14 cellular contexts compared by ENCODE assay signal in the genomic region with DNA sequence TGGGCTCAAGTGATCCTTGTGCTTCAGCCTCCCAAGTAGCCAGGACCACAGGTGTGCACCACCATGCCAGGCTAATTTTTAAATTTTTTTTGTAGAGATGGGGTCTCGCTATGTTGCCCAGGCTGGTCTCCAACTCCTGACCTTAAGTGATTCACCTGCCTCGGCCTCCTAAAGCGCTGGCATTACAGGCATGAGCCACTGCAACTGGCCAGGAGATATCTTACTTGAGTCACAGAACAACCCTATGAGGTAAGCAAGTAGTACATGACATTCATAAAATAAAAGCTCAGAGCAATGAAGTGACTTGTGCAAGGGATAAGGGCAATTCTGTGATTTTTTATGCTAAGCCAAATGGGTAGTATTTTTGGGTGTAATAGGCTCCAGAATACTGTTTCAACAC. TPM values are rescaled to one million over a fixed set of nuclear protein-coding genes. Genes with fewer than 3 reads are reported as not detected.
DNase-seq lines count a peak whose midpoint lies in the region; ATAC-seq and TF ChIP-seq lines count a peak whose summit lies in the region.
"Had no signal": no experiment of that assay in that cellular context is flagged by ENCODE, and none has a peak within 500 bp of the region (broad histone marks: within the 10 kb centered on the region; RNA-seq: fewer than 3 reads in every experiment).

No MANE protein-coding gene starts in this region.

- in situ Hi-C loops in transverse colon (cut with MboI; ENCODE audit: low pct_ligation_motif_present in 1 of 4, low pct_unique_long_range_greater_than_20kb in 1 of 4, low sequenced_read_pairs in 3 of 4), result no loop called here

- no peaks in the 10 kb centered on the region for H3K4me1 ChIP-seq in adrenal gland (replicated peaks in 1 of 2)
- no peaks in the 10 kb centered on the region for H3K4me1 ChIP-seq in transverse colon
- H3K4me1 ChIP-seq in heart right ventricle, result no peaks in the 10 kb centered on the region
- H3K4me1 ChIP-seq: A549, BE2C had no signal

- TF ChIP-seq CTCF in adrenal gland (IDR thresholded peaks at IDR 0.05), result no peak
- no peak for TF ChIP-seq CTCF in transverse colon (IDR thresholded peaks at IDR 0.05)
- no peak for TF ChIP-seq CTCF in heart right ventricle (IDR thresholded peaks at IDR 0.05)

- H3K36me3 ChIP-seq in adrenal gland (replicated peaks in 1 of 2) (peaks cover 0 to 51% of the 10 kb centered on the region in 2 donors), transverse colon (peaks cover 0 to 42% (median 20%) of the 10 kb centered on the region in 4 donors), heart right ventricle (peaks cover 0 to 98% (median 59%) of the 10 kb centered on the region in 9 donors)

- TF ChIP-seq EP300 in transverse colon (IDR thresholded peaks at IDR 0.05; ENCODE audit: low read depth), result no peak

- no peak for TF ChIP-seq POLR2A in adrenal gland (IDR thresholded peaks at IDR 0.05)
- no peak for TF ChIP-seq POLR2A in transverse colon (IDR thresholded peaks at IDR 0.05)

- intact Hi-C loops in adrenal gland (cut with DNase I) (no loop called here), transverse colon (cut with DNase I; ENCODE audit: low total_unique reads) (no loop called here), heart right ventricle (cut with DNase I) (no loop called here)

- no peak for ATAC-seq in heart right ventricle
- ATAC-seq: A549 had no signal

- H3K27me3 ChIP-seq in adrenal gland (no peaks in the 10 kb centered on the region), transverse colon (no peaks in the 10 kb centered on the region), heart right ventricle (no peaks in the 10 kb centered on the region)
- H3K27me3 ChIP-seq: BE2C had no signal

- H3K9me3 ChIP-seq in adrenal gland (replicated peaks in 1 of 3) (no peaks in the 10 kb centered on the region), transverse colon (no peaks in the 10 kb centered on the region), heart right ventricle (no peaks in the 10 kb centered on the region)
- H3K9me3 ChIP-seq: A549, BE2C had no signal

- DNase-seq in M059J (ENCODE audit: low read depth) (peak; percentile 16), adrenal gland (peak in 5 of 7 donors; percentile 50 to 70 (median 58)), iris pigment epithelial cell (ENCODE audit: low read depth) (peak; percentile 47), transverse colon (no peak), NCI-H510A treated with DMSO at 0.1 percent for 48 hours (lab: John Stamatoyannopoulos, UW) (no peak), heart right ventricle (no peak)
- no peak for DNase-seq in stimulated activated naive CD4-positive, alpha-beta T cell treated with Interleukin-2 at 50 U/mL for 16 hours (lab: John Stamatoyannopoulos, UW)
- DNase-seq: BE2C; CD4-positive, alpha-beta memory T cell; DMS79; HCEC 1CT; HFFc6 had no signal

- H3K27ac ChIP-seq in adrenal gland, result no peak overlapping the region
- no peak overlapping the region for H3K27ac ChIP-seq in transverse colon
- no peak overlapping the region for H3K27ac ChIP-seq in heart right ventricle
- H3K27ac ChIP-seq: A549, C4-2B had no signal

- WGBS in adrenal gland, 4 donors, result 55 to 81% (median 70%) methylated on average over 3 of the region's 3 CpGs
- 65% methylated on average over 3 of the region's 3 CpGs; no CpG with 5 or more reads in 1 of the 2 donors for WGBS in transverse colon (ENCODE audit: low coverage in 1 of 2), 2 donors
- WGBS in heart right ventricle, 2 donors, result 95 to 98% methylated on average over 3 of the region's 3 CpGs

- H3K4me3 ChIP-seq in adrenal gland (no peak overlapping the region), transverse colon (no peak overlapping the region), heart right ventricle (no peak overlapping the region)
- H3K4me3 ChIP-seq: A549 had no signal

RNA-seq across cellular contexts. Expression of a gene that starts 57.3 kb away (rescaled TPM):
- total RNA-seq in M059J (2014; rRNA removed; shearing (Covaris generic)), result 68.1 and 90.9 TPM in 2 replicates
- total RNA-seq in adrenal gland (100 to 1,000 TPM in 2 of 8 donors, 10 to 100 TPM in 6; 33.9 to 153 (median 75.9) TPM), transverse colon (10 to 100 TPM; 37.5 to 63.9 (median 40.6) TPM), heart right ventricle (100 to 1,000 TPM in 2 of 10 donors, 10 to 100 TPM in 8; 73.7 to 103 (median 84.9) TPM)
- polyA plus RNA-seq in adrenal gland (10 to 100 TPM; 13.5 to 74.0 (median 21.1) TPM), heart right ventricle (10 to 100 TPM; 14.0 to 21.3 TPM)

Comparison
In these comparisons a context has a peak if more than half of its experiments do, and no peak if none do; other contexts are left out.
1. DNase-seq: peak in M059J (single experiment), adrenal gland (5 of 7) and iris pigment epithelial cell (single experiment); none in transverse colon (single experiment), NCI-H510A treated with DMSO at 0.1 percent for 48 hours (single experiment), stimulated activated naive CD4-positive, alpha-beta T cell treated with Interleukin-2 at 50 U/mL for 16 hours (single experiment) and heart right ventricle (0 of 2).